13 cellular contexts compared by ENCODE assay signal in genomic region chr4:88465653-88466192, GRCh38. TPM values are rescaled to one million over a fixed set of nuclear protein-coding genes. Genes with fewer than 3 reads are reported as not detected.
DNase-seq lines count a peak whose midpoint lies in the region; ATAC-seq lines count a peak whose summit lies in the region.
"Had no signal": no experiment of that assay in that cellular context is flagged by ENCODE, and none has a peak within 500 bp of the region (broad histone marks: within the 10 kb centered on the region; RNA-seq: fewer than 3 reads in every experiment).

No MANE protein-coding gene starts in this region.

- no peaks in the 10 kb centered on the region for H3K27me3 Mint-ChIP-seq in T-helper 1 cell treated with Interleukin-12 subunit alpha and Interleukin-12 subunit beta and Interleukin-4 antibody, amounts not matched to agents 30 μg/mL and 1 μg/mL, for 36 hours (ENCODE audit: low read depth)
- H3K27me3 Mint-ChIP-seq in activated CD8-positive, alpha-beta memory T cell treated with anti-CD3 and anti-CD28 coated beads, Interleukin-2, amount 10 ng/mL, durations not matched to agents 7 days and 5 days, result no peaks in the 10 kb centered on the region
- H3K27me3 Mint-ChIP-seq in T-helper 17 cell (no peaks in the 10 kb centered on the region), memory B cell (no peaks in the 10 kb centered on the region)

- CTCF ChIA-PET in activated CD8-positive, alpha-beta memory T cell treated with anti-CD3 and anti-CD28 coated beads, Interleukin-2, amount 10 ng/mL, durations not matched to agents 7 days and 5 days (lab: Charles Lee), result no interaction called here

- DNase-seq in T-helper 1 cell (no peak), T-helper 17 cell (no peak), memory B cell (ENCODE audit: low spot score in 2 of 2) (no peak), SW480 (ENCODE audit: low spot score) (no peak)
- DNase-seq in activated CD8-positive, alpha-beta memory T cell treated with anti-CD3 and anti-CD28 coated beads, Interleukin-2, amount 10 ng/mL, durations not matched to agents 7 days and 5 days, result no peak
- DNase-seq in activated CD8-positive, alpha-beta memory T cell treated with anti-CD3 and anti-CD28 coated beads for 24 hours, result no peak
- DNase-seq: AML-193, Caco-2, HCEC 1CT had no signal

- peak; percentile 20 for ATAC-seq in activated CD8-positive, alpha-beta memory T cell treated with anti-CD3 and anti-CD28 coated beads, Interleukin-2, amount 10 ng/mL, durations not matched to agents 7 days and 5 days
- peak; percentile 18 for ATAC-seq in T-helper 17 cell
- ATAC-seq in memory B cell (ENCODE audit: low read depth), result no peak
- no peak for ATAC-seq in GM19463 (IDR thresholded peaks at IDR 0.05; ENCODE audit: unreplicated experiment)
- ATAC-seq: A549 had no signal

- peaks cover 32% of the 10 kb centered on the region for H3K4me1 Mint-ChIP-seq in T-helper 1 cell treated with Interleukin-12 subunit alpha and Interleukin-12 subunit beta and Interleukin-4 antibody, amounts not matched to agents 30 μg/mL and 1 μg/mL, for 36 hours (ENCODE audit: low read depth)
- H3K4me1 Mint-ChIP-seq in activated CD8-positive, alpha-beta memory T cell treated with anti-CD3 and anti-CD28 coated beads, Interleukin-2, amount 10 ng/mL, durations not matched to agents 7 days and 5 days, result peaks cover 46% of the 10 kb centered on the region
- H3K4me1 Mint-ChIP-seq in T-helper 17 cell (peaks cover 18% of the 10 kb centered on the region), memory B cell (peaks cover 2% of the 10 kb centered on the region)

- H3K9me3 ChIP-seq in T-helper 17 cell (ENCODE audit: control insufficient read depth, low read length, poor library complexity, severe bottlenecking), result no peaks in the 10 kb centered on the region
- H3K9me3 ChIP-seq: A549, Caco-2 had no signal

- H3K9me3 Mint-ChIP-seq in T-helper 1 cell treated with Interleukin-12 subunit alpha and Interleukin-12 subunit beta and Interleukin-4 antibody, amounts not matched to agents 30 μg/mL and 1 μg/mL, for 36 hours, result no peaks in the 10 kb centered on the region
- H3K9me3 Mint-ChIP-seq in activated CD8-positive, alpha-beta memory T cell treated with anti-CD3 and anti-CD28 coated beads, Interleukin-2, amount 10 ng/mL, durations not matched to agents 7 days and 5 days (ENCODE audit: low read depth), result no peaks in the 10 kb centered on the region
- H3K9me3 Mint-ChIP-seq in memory B cell, result peaks cover 2% of the 10 kb centered on the region
- H3K9me3 Mint-ChIP-seq: GM23338 had no signal

- peaks cover 72% of the 10 kb centered on the region for H3K36me3 Mint-ChIP-seq in T-helper 1 cell treated with Interleukin-12 subunit alpha and Interleukin-12 subunit beta and Interleukin-4 antibody, amounts not matched to agents 30 μg/mL and 1 μg/mL, for 36 hours (ENCODE audit: low read depth)
- H3K36me3 Mint-ChIP-seq in activated CD8-positive, alpha-beta memory T cell treated with anti-CD3 and anti-CD28 coated beads, Interleukin-2, amount 10 ng/mL, durations not matched to agents 7 days and 5 days, result peaks cover 80% of the 10 kb centered on the region
- H3K36me3 Mint-ChIP-seq in T-helper 17 cell (ENCODE audit: low read depth), result peaks cover 6% of the 10 kb centered on the region
- H3K36me3 Mint-ChIP-seq in memory B cell, result peaks cover 33% of the 10 kb centered on the region

- H3K4me3 Mint-ChIP-seq in T-helper 1 cell treated with Interleukin-12 subunit alpha and Interleukin-12 subunit beta and Interleukin-4 antibody, amounts not matched to agents 30 μg/mL and 1 μg/mL, for 36 hours, result no peak overlapping the region
- H3K4me3 Mint-ChIP-seq in activated CD8-positive, alpha-beta memory T cell treated with anti-CD3 and anti-CD28 coated beads, Interleukin-2, amount 10 ng/mL, durations not matched to agents 7 days and 5 days, result no peak overlapping the region
- peak overlapping the region; percentile 19 for H3K4me3 Mint-ChIP-seq in T-helper 17 cell
- no peak overlapping the region for H3K4me3 Mint-ChIP-seq in memory B cell
- H3K4me3 Mint-ChIP-seq: GM23338 had no signal

- H3K27ac Mint-ChIP-seq in T-helper 1 cell treated with Interleukin-12 subunit alpha and Interleukin-12 subunit beta and Interleukin-4 antibody, amounts not matched to agents 30 μg/mL and 1 μg/mL, for 36 hours, result peak overlapping the region; percentile 24
- peak overlapping the region; percentile 10 for H3K27ac Mint-ChIP-seq in activated CD8-positive, alpha-beta memory T cell treated with anti-CD3 and anti-CD28 coated beads, Interleukin-2, amount 10 ng/mL, durations not matched to agents 7 days and 5 days
- H3K27ac Mint-ChIP-seq in T-helper 17 cell, result no peak overlapping the region
- peak overlapping the region; percentile 4 for H3K27ac Mint-ChIP-seq in memory B cell
- H3K27ac Mint-ChIP-seq: GM23338 had no signal

RNA-seq across cellular contexts. Expression of gene HERC5, which starts 8.8 kb away (rescaled TPM):
- 100 to 1,000 TPM in 1 of 2 experiments, 10 to 100 TPM in 1; 69.6 to 118 TPM for total RNA-seq in activated CD8-positive, alpha-beta memory T cell treated with anti-CD3 and anti-CD28 coated beads, Interleukin-2, amount 10 ng/mL, durations not matched to agents 7 days and 5 days
- 10 to 100 TPM; 17.2 to 19.7 TPM for total RNA-seq in T-helper 17 cell

RNA-seq across cellular contexts. Expression of gene PYURF, which starts 57.9 kb away (rescaled TPM):
- 10 to 100 TPM; 44.3 to 51.2 TPM for total RNA-seq in activated CD8-positive, alpha-beta memory T cell treated with anti-CD3 and anti-CD28 coated beads, Interleukin-2, amount 10 ng/mL, durations not matched to agents 7 days and 5 days
- total RNA-seq in T-helper 17 cell, result 10 to 100 TPM; 38.8 to 39.7 TPM

Comparison
In these comparisons a context has a peak if more than half of its experiments do, and no peak if none do; other contexts are left out.
1. ATAC-seq: peak in activated CD8-positive, alpha-beta memory T cell treated with anti-CD3 and anti-CD28 coated beads, Interleukin-2, amount 10 ng/mL, durations not matched to agents 7 days and 5 days (single experiment) and T-helper 17 cell (single experiment); none in memory B cell (single experiment) and GM19463 (single experiment).